ENCODE assay signal across 2 cellular contexts in the genomic region with DNA sequence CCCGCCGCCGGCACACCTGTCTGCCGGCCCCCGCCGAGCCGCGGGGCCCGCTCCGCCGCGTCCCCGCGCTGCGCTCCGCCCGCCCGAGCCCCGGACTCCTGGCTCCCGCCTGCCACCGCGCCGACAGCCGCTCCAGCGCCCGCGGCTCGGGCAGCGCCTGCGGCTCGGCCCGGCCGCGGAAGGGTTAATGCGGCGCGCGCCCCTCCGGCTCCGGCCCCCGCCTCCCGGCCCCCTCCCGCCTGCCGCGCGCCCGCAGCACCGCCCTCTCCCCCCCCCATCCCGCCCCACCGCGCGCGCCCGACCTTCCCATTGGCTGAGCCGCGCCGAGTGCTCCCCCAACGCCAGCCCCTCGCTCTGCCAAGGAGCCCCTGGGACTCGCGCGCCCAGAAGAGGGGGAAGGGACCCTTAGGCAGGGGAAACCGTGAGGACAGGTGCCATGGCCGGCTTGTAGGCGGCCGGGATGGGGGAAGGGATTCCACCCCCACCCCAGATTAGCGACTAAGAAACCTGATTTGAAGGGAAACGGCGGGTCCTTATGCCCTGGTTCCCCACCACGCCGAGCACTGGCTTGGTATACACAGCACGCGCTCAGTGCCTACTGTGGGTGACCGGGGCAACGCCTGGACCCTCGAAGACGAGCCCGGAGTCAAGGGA.
TF ChIP-seq lines count a peak whose summit lies in the region.

Gene KCNH2, minus strand, starts transcription at position 186 of the 654 bp plus-strand sequence. CDS start 408 bp downstream, outside the sequence.

TF ChIP-seq in H1, 55 proteins besides CTCF, POLR2A, EP300 and RAD21 (continues in another document):
- 0 out of 2 replicates have a peak, but pooled peaks have one; percentile 24 for TF ChIP-seq E2F6 (IDR thresholded peaks at IDR 0.05)
- peak; percentile 39; the same call in 1 of the 2 replicates for TF ChIP-seq YY1 (IDR thresholded peaks at IDR 0.05; ENCODE audit: low read depth, low read length)
- no peak for TF ChIP-seq HDAC2 (IDR thresholded peaks at IDR 0.05; ENCODE audit: borderline replicate concordance in 1 of 2, low read depth in 2 of 2, low read length in 2 of 2)
- no peak for TF ChIP-seq RXRA (IDR thresholded peaks at IDR 0.05; ENCODE audit: insufficient read depth, low read depth, low read length)
- TF ChIP-seq CBX5 (IDR thresholded peaks at IDR 0.05; ENCODE audit: low read depth, low read length) = no peak
- no peak for TF ChIP-seq SP4 (IDR thresholded peaks at IDR 0.05; ENCODE audit: low read length)
- TF ChIP-seq RBBP5 (IDR thresholded peaks at IDR 0.05; ENCODE audit: borderline replicate concordance, low read depth, low read length) = peak; percentile 76; the same call in 1 of the 2 replicates
- TF ChIP-seq CHD7 (IDR thresholded peaks at IDR 0.05; ENCODE audit: insufficient replicate concordance, low read length) = no peak
- TF ChIP-seq BCL11A (IDR thresholded peaks at IDR 0.05; ENCODE audit: low read depth in 2 of 2, low read length in 2 of 2) = no peak
- TF ChIP-seq KDM4A (IDR thresholded peaks at IDR 0.05; ENCODE audit: low read depth, low read length, severe bottlenecking) = peak; percentile 9
- TF ChIP-seq MAFK (IDR thresholded peaks at IDR 0.05; ENCODE audit: low read depth, low read length) = no peak
- TF ChIP-seq SAP30 (IDR thresholded peaks at IDR 0.05; ENCODE audit: insufficient read depth, insufficient replicate concordance, low read length) = peak; percentile 37
- no peak for TF ChIP-seq RNF2 (IDR thresholded peaks at IDR 0.05; ENCODE audit: borderline replicate concordance, low read depth, low read length, missing control alignments, poor library complexity, severe bottlenecking)

TF ChIP-seq in neural cell, 6 proteins besides CTCF, POLR2A, EP300 and RAD21:
- no peak for TF ChIP-seq EZH2 (IDR thresholded peaks at IDR 0.05; ENCODE audit: borderline replicate concordance, insufficient read depth, low read length, poor library complexity, severe bottlenecking)
- peak; percentile 70 for TF ChIP-seq MXI1 (conservative IDR thresholded peaks at IDR 0.05; ENCODE audit: poor library complexity, severe bottlenecking)
- peak; percentile 68 for TF ChIP-seq TAF1 (IDR thresholded peaks at IDR 0.05; ENCODE audit: low read depth)
- TF ChIP-seq, protein P1, sequence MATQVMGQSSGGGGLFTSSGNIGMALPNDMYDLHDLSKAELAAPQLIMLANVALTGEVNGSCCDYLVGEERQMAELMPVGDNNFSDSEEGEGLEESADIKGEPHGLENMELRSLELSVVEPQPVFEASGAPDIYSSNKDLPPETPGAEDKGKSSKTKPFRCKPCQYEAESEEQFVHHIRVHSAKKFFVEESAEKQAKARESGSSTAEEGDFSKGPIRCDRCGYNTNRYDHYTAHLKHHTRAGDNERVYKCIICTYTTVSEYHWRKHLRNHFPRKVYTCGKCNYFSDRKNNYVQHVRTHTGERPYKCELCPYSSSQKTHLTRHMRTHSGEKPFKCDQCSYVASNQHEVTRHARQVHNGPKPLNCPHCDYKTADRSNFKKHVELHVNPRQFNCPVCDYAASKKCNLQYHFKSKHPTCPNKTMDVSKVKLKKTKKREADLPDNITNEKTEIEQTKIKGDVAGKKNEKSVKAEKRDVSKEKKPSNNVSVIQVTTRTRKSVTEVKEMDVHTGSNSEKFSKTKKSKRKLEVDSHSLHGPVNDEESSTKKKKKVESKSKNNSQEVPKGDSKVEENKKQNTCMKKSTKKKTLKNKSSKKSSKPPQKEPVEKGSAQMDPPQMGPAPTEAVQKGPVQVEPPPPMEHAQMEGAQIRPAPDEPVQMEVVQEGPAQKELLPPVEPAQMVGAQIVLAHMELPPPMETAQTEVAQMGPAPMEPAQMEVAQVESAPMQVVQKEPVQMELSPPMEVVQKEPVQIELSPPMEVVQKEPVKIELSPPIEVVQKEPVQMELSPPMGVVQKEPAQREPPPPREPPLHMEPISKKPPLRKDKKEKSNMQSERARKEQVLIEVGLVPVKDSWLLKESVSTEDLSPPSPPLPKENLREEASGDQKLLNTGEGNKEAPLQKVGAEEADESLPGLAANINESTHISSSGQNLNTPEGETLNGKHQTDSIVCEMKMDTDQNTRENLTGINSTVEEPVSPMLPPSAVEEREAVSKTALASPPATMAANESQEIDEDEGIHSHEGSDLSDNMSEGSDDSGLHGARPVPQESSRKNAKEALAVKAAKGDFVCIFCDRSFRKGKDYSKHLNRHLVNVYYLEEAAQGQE (IDR thresholded peaks at IDR 0.05; ENCODE audit: borderline replicate concordance) = peak; percentile 68
- TF ChIP-seq POLR2AphosphoS5 (IDR thresholded peaks at IDR 0.05) = peak; percentile 94
- TF ChIP-seq SMC3 (conservative IDR thresholded peaks at IDR 0.05; ENCODE audit: poor library complexity) = peak; percentile 14
